15 cellular contexts compared by ENCODE assay signal in genomic region chr15:64138542-64138941, GRCh38. TPM values are rescaled to one million over a fixed set of nuclear protein-coding genes. Genes with fewer than 3 reads are reported as not detected.
A peak's percentile ranks its signal among the peaks of the same experiment; 100 is the strongest.
DNase-seq lines count a peak whose midpoint lies in the region; ATAC-seq, FAIRE-seq and TF ChIP-seq lines count a peak whose summit lies in the region.
"Had no signal": no experiment of that assay in that cellular context is flagged by ENCODE, and none has a peak within 500 bp of the region (broad histone marks: within the 10 kb centered on the region; RNA-seq: fewer than 3 reads in every experiment).

No MANE protein-coding gene starts in this region.

- no TSS peak for BruUV-seq in HepG2 (replicated peaks; lab: Mats Ljungman, UMichigan)

- no peak for ATAC-seq in HepG2
- ATAC-seq in right lobe of liver: no peak
- ATAC-seq in HG02763 (IDR thresholded peaks at IDR 0.05; ENCODE audit: unreplicated experiment): no peak
- ATAC-seq in GM19035 (IDR thresholded peaks at IDR 0.05; ENCODE audit: unreplicated experiment): no peak
- ATAC-seq: GM12878 had no signal

- no peak overlapping the region for H3K9ac ChIP-seq in HepG2 (ENCODE audit: insufficient read depth, low read depth, low read length)

- H3K4me3 ChIP-seq in HepG2 (replicated peaks in 1 of 3; ENCODE audit: insufficient read depth in 1 of 3, low read depth in 2 of 3, low read length in 3 of 3) (no peak overlapping the region), right lobe of liver (no peak overlapping the region), dorsolateral prefrontal cortex (no peak overlapping the region), testis (no peak overlapping the region)
- H3K4me3 ChIP-seq: GM12878 had no signal

- TF ChIP-seq CTCF in HepG2 (CRISPR knock-in tag; IDR thresholded peaks at IDR 0.05) (no peak), right lobe of liver (IDR thresholded peaks at IDR 0.05) (no peak), dorsolateral prefrontal cortex (IDR thresholded peaks at IDR 0.05 in 54 of 56, conservative IDR thresholded peaks at IDR 0.05 in 2 of 56; ENCODE audit: low read depth in 1 of 56, partially characterized antibody in 56 of 56) (no peak), osteocyte (IDR thresholded peaks at IDR 0.05) (no peak), testis (IDR thresholded peaks at IDR 0.05) (no peak)

- no peak overlapping the region for H2AFZ ChIP-seq in HepG2 (ENCODE audit: low read length)

- TF ChIP-seq EP300 in HepG2 (IDR thresholded peaks at IDR 0.05; ENCODE audit: low read depth in 2 of 2, low read length in 2 of 2) (no peak), HepG2 (CRISPR knock-in tag; IDR thresholded peaks at IDR 0.05; ENCODE audit: borderline replicate concordance) (no peak)

- no peaks in the 10 kb centered on the region for H3K4me1 Mint-ChIP-seq in osteocyte (ENCODE audit: unreplicated experiment)
- H3K4me1 Mint-ChIP-seq: CD4-positive, alpha-beta memory T cell had no signal

- H3K27ac Mint-ChIP-seq in osteocyte (ENCODE audit: unreplicated experiment): no peak overlapping the region

- H3K4me3 Mint-ChIP-seq in osteocyte (ENCODE audit: unreplicated experiment): no peak overlapping the region
- H3K4me3 Mint-ChIP-seq: CD4-positive, alpha-beta memory T cell; IgD-negative memory B cell had no signal

- CTCF ChIA-PET in HepG2 (lab: Yijun Ruan, JAX; ENCODE audit: low intra/inter-chr PET ratio, low total read pairs): no interaction called here

- H3K9me3 Mint-ChIP-seq in osteocyte (ENCODE audit: unreplicated experiment): no peaks in the 10 kb centered on the region
- H3K9me3 Mint-ChIP-seq: CD4-positive, alpha-beta memory T cell; IgD-negative memory B cell had no signal

- POLR2A ChIA-PET in HepG2 (lab: Yijun Ruan, JAX): no interaction called here

- WGBS in HepG2 (ENCODE audit: low lambda C conversion rate): 100% methylated on average over 2 of the region's 4 CpGs
- 87% methylated on average over 3 of the region's 4 CpGs for WGBS in right lobe of liver (ENCODE audit: insufficient coverage, low coverage, low lambda C conversion rate, missing lambda C conversion rate)
- 90 to 96% methylated on average over 3 to 4 of the region's 4 CpGs for WGBS in testis, 2 donors

- H3K4me2 ChIP-seq in HepG2 (ENCODE audit: low read depth, low read length): no peak overlapping the region

- H3K27me3 Mint-ChIP-seq in osteocyte (ENCODE audit: unreplicated experiment): no peaks in the 10 kb centered on the region
- H3K27me3 Mint-ChIP-seq: CD4-positive, alpha-beta memory T cell; IgD-negative memory B cell had no signal

- peaks cover 33 to 64% of the 10 kb centered on the region in 2 experiments for H3K36me3 ChIP-seq in HepG2 (replicated peaks in 1 of 2; ENCODE audit: control insufficient read depth in 1 of 2, insufficient read depth in 2 of 2, low read length in 2 of 2)
- H3K36me3 ChIP-seq in right lobe of liver: peaks cover 6 to 75% (median 32%) of the 10 kb centered on the region in 4 donors
- H3K36me3 ChIP-seq in testis (ENCODE audit: low read depth, missing control alignments): no peaks in the 10 kb centered on the region

- H3K4me1 ChIP-seq in HepG2 (ENCODE audit: insufficient read depth, low read length): peaks cover 16% of the 10 kb centered on the region
- H3K4me1 ChIP-seq in right lobe of liver: no peaks in the 10 kb centered on the region
- H3K4me1 ChIP-seq in testis: peaks cover 8% of the 10 kb centered on the region

- TF ChIP-seq POLR2A in HepG2 (IDR thresholded peaks at IDR 0.05; ENCODE audit: insufficient read depth in 1 of 2, low read depth in 2 of 2, low read length in 2 of 2) (no peak), right lobe of liver (IDR thresholded peaks at IDR 0.05) (no peak), testis (IDR thresholded peaks at IDR 0.05) (no peak)

- FAIRE-seq in HepG2 (lab: Jason Lieb, UNC): no peak

- H3K36me3 Mint-ChIP-seq in osteocyte (ENCODE audit: unreplicated experiment): peaks cover 42% of the 10 kb centered on the region
- H3K36me3 Mint-ChIP-seq: IgD-negative memory B cell had no signal

- no peaks in the 10 kb centered on the region for H3K9me3 ChIP-seq in HepG2 (ENCODE audit: low read length)
- no peaks in the 10 kb centered on the region for H3K9me3 ChIP-seq in right lobe of liver
- H3K9me3 ChIP-seq in testis: no peaks in the 10 kb centered on the region
- H3K9me3 ChIP-seq: BE2C had no signal

- no peaks in the 10 kb centered on the region for H4K20me1 ChIP-seq in HepG2 (ENCODE audit: insufficient read depth, low read length)

- in situ Hi-C loops in HepG2 (cut with HindIII; ENCODE audit: extremely low pct_ligation_motif_present, low pct_unique_long_range_greater_than_20kb): no loop called here

- intact Hi-C loops in HepG2 (cut with micrococcal nuclease; ENCODE audit: unreplicated experiment) (no loop called here), right lobe of liver (cut with DNase I) (no loop called here), dorsolateral prefrontal cortex (cut with DNase I) (no loop called here), testis (cut with DNase I; ENCODE audit: low total_unique reads) (no loop called here)

- DNase-seq in HepG2 (ENCODE audit: low spot score): no peak
- DNase-seq in right lobe of liver: no peak
- no peak for DNase-seq in dorsolateral prefrontal cortex
- DNase-seq in osteocyte (ENCODE audit: extremely low spot score, unreplicated experiment): peak; percentile 53
- DNase-seq in testis: peak; percentile 5
- DNase-seq in mucosa of gallbladder (ENCODE audit: low spot score): no peak
- DNase-seq: BE2C; CD4-positive, alpha-beta memory T cell; DMS79; HCEC 1CT had no signal

- no peak overlapping the region for H3K27ac ChIP-seq in HepG2 (ENCODE audit: extremely low read length, insufficient read depth, low read length)
- no peak overlapping the region for H3K27ac ChIP-seq in right lobe of liver
- H3K27ac ChIP-seq in dorsolateral prefrontal cortex: peak overlapping the region in 49 of 59 donors; percentile 12 to 99 (median 81)
- no peak overlapping the region for H3K27ac ChIP-seq in testis
- H3K27ac ChIP-seq: C4-2B had no signal

- TF ChIP-seq RAD21 in HepG2 (CRISPR knock-in tag; IDR thresholded peaks at IDR 0.05): no peak

- no peaks in the 10 kb centered on the region for H3K27me3 ChIP-seq in HepG2 (ENCODE audit: control insufficient read depth in 1 of 2, insufficient read depth in 2 of 2, low read length in 2 of 2)
- H3K27me3 ChIP-seq in right lobe of liver: no peaks in the 10 kb centered on the region
- no peaks in the 10 kb centered on the region for H3K27me3 ChIP-seq in dorsolateral prefrontal cortex
- H3K27me3 ChIP-seq in testis: no peaks in the 10 kb centered on the region
- H3K27me3 ChIP-seq: BE2C had no signal

- no peaks in the 10 kb centered on the region for H3K79me2 ChIP-seq in HepG2 (ENCODE audit: insufficient read depth, low read length)

RNA-seq across cellular contexts. Expression of gene SNX22, which starts 13.0 kb away (rescaled TPM):
- total RNA-seq in HepG2 (2016; rRNA removed; fragmentation: Illumina TruSeq; extraction: Trizol) (3.1 and 5.5 TPM in 2 replicates), right lobe of liver (1 to 10 TPM in 5 of 6 experiments, under 1 TPM in 1; 0.43 to 4.2 (median 1.6) TPM), dorsolateral prefrontal cortex (10 to 100 TPM in 113 of 120 experiments, 1 to 10 TPM in 7; 3.1 to 59.1 (median 19.8) TPM), osteocyte (0.24 and 0.31 TPM in 2 replicates), testis (1 to 10 TPM; 2.0 TPM), mucosa of gallbladder (1.0 TPM)
- total RNA-seq in HepG2 (2016; cell fraction: cytosol; rRNA removed; fragmentation: Illumina TruSeq; extraction: Trizol; ENCODE audit: low read depth): 1.2 TPM in 2 replicates
- total RNA-seq in HepG2 (2016; cell fraction: insoluble cytoplasmic fraction; rRNA removed; fragmentation: Illumina TruSeq; extraction: Trizol): 3.8 and 4.8 TPM in 2 replicates
- 1.7 and 2.0 TPM in 2 replicates for total RNA-seq in HepG2 (2016; cell fraction: membrane; rRNA removed; fragmentation: Illumina TruSeq; extraction: Trizol)
- 5.3 and 5.7 TPM in 2 replicates for total RNA-seq in HepG2 (2016; cell fraction: nucleus; rRNA removed; fragmentation: Illumina TruSeq; extraction: Trizol)
- polyA plus RNA-seq in HepG2 (2011; rRNA removed) (2.3 and 2.4 TPM in 2 replicates), testis (ENCODE audit: insufficient read depth, low read depth, low replicate concordance) (1.9 TPM)
- 1.00 and 1.3 TPM in 2 replicates for polyA plus RNA-seq in HepG2 (2011; cell fraction: cytosol; rRNA removed)
- 10.3 and 12.4 TPM in 2 replicates for polyA plus RNA-seq in HepG2 (2011; cell fraction: nucleus; rRNA removed)
- 2.3 and 2.6 TPM in 2 replicates for polyA plus RNA-seq in HepG2 (2012)
- polyA plus RNA-seq in HepG2 (2016; cell fraction: cytosol; fragmentation: Illumina TruSeq; extraction: Trizol; ENCODE audit: low read depth): 1.4 TPM in 2 replicates
- polyA plus RNA-seq in HepG2 (2016; cell fraction: insoluble cytoplasmic fraction; fragmentation: Illumina TruSeq; extraction: Trizol; ENCODE audit: low read depth): 3.3 and 4.2 TPM in 2 replicates
- 1.9 and 2.2 TPM in 2 replicates for polyA plus RNA-seq in HepG2 (2016; cell fraction: membrane; fragmentation: Illumina TruSeq; extraction: Trizol; ENCODE audit: low read depth)
- 11.9 and 12.0 TPM in 2 replicates for polyA plus RNA-seq in HepG2 (2016; cell fraction: nucleus; fragmentation: Illumina TruSeq; extraction: Trizol; ENCODE audit: insufficient read depth, low read depth)
- polyA minus RNA-seq in HepG2 (2011; rRNA and poly(A)+ RNA removed; ENCODE audit: low replicate concordance): 0.68 and 5.4 TPM in 2 replicates
- 0.40 and 1.1 TPM in 2 replicates for polyA minus RNA-seq in HepG2 (2011; cell fraction: cytosol; rRNA and poly(A)+ RNA removed)
- 7.0 TPM in 2 replicates for polyA minus RNA-seq in HepG2 (2011; cell fraction: nucleus; rRNA and poly(A)+ RNA removed)

RNA-seq across cellular contexts. Expression of gene PPIB, which starts 24.3 kb away (rescaled TPM):
- total RNA-seq in HepG2 (2016; rRNA removed; fragmentation: Illumina TruSeq; extraction: Trizol): 476 and 882 TPM in 2 replicates
- total RNA-seq in HepG2 (2016; cell fraction: cytosol; rRNA removed; fragmentation: Illumina TruSeq; extraction: Trizol; ENCODE audit: low read depth): 310 and 329 TPM in 2 replicates
- 469 and 893 TPM in 2 replicates for total RNA-seq in HepG2 (2016; cell fraction: insoluble cytoplasmic fraction; rRNA removed; fragmentation: Illumina TruSeq; extraction: Trizol)
- 263 and 284 TPM in 2 replicates for total RNA-seq in HepG2 (2016; cell fraction: membrane; rRNA removed; fragmentation: Illumina TruSeq; extraction: Trizol)
- total RNA-seq in HepG2 (2016; cell fraction: nucleus; rRNA removed; fragmentation: Illumina TruSeq; extraction: Trizol): 653 and 716 TPM in 2 replicates
- polyA plus RNA-seq in HepG2 (2011; rRNA removed): 720 and 780 TPM in 2 replicates
- polyA plus RNA-seq in HepG2 (2011; cell fraction: cytosol; rRNA removed): 860 and 980 TPM in 2 replicates
- 242 and 249 TPM in 2 replicates for polyA plus RNA-seq in HepG2 (2011; cell fraction: nucleus; rRNA removed)
- 536 and 675 TPM in 2 replicates for polyA plus RNA-seq in HepG2 (2012)
- 356 and 376 TPM in 2 replicates for polyA plus RNA-seq in HepG2 (2016; cell fraction: cytosol; fragmentation: Illumina TruSeq; extraction: Trizol; ENCODE audit: low read depth)
- 548 and 588 TPM in 2 replicates for polyA plus RNA-seq in HepG2 (2016; cell fraction: insoluble cytoplasmic fraction; fragmentation: Illumina TruSeq; extraction: Trizol; ENCODE audit: low read depth)
- 269 and 288 TPM in 2 replicates for polyA plus RNA-seq in HepG2 (2016; cell fraction: membrane; fragmentation: Illumina TruSeq; extraction: Trizol; ENCODE audit: low read depth)
- polyA plus RNA-seq in HepG2 (2016; cell fraction: nucleus; fragmentation: Illumina TruSeq; extraction: Trizol; ENCODE audit: insufficient read depth, low read depth): 1,346 and 1,446 TPM in 2 replicates
- 378 and 425 TPM in 2 replicates for polyA minus RNA-seq in HepG2 (2011; rRNA and poly(A)+ RNA removed; ENCODE audit: low replicate concordance)
- polyA minus RNA-seq in HepG2 (2011; cell fraction: cytosol; rRNA and poly(A)+ RNA removed): 221 and 246 TPM in 2 replicates
- polyA minus RNA-seq in HepG2 (2011; cell fraction: nucleus; rRNA and poly(A)+ RNA removed): 88.7 and 104 TPM in 2 replicates
- total RNA-seq in right lobe of liver: 100 to 1,000 TPM; 276 to 535 (median 474) TPM
- total RNA-seq in dorsolateral prefrontal cortex: 100 to 1,000 TPM in 85 of 120 experiments, 10 to 100 TPM in 35; 75.2 to 173 (median 106) TPM
- total RNA-seq in osteocyte: 698 and 746 TPM in 2 replicates
- 100 to 1,000 TPM; 202 to 302 TPM for total RNA-seq in testis
- 288 TPM for polyA plus RNA-seq in testis (ENCODE audit: insufficient read depth, low read depth, low replicate concordance)
- 481 TPM for total RNA-seq in mucosa of gallbladder

RNA-seq across cellular contexts. Expression of gene SNX1, which starts 42.8 kb away (rescaled TPM):
- total RNA-seq in HepG2 (2016; rRNA removed; fragmentation: Illumina TruSeq; extraction: Trizol) (29.3 and 58.2 TPM in 2 replicates), right lobe of liver (10 to 100 TPM; 40.7 to 71.1 (median 59.8) TPM), dorsolateral prefrontal cortex (100 to 1,000 TPM in 82 of 120 experiments, 10 to 100 TPM in 38; 71.7 to 193 (median 110) TPM), osteocyte (101 and 106 TPM in 2 replicates), testis (10 to 100 TPM; 79.1 to 86.0 TPM), mucosa of gallbladder (123 TPM)
- total RNA-seq in HepG2 (2016; cell fraction: cytosol; rRNA removed; fragmentation: Illumina TruSeq; extraction: Trizol; ENCODE audit: low read depth): 12.4 and 14.5 TPM in 2 replicates
- total RNA-seq in HepG2 (2016; cell fraction: insoluble cytoplasmic fraction; rRNA removed; fragmentation: Illumina TruSeq; extraction: Trizol): 28.7 and 54.5 TPM in 2 replicates
- total RNA-seq in HepG2 (2016; cell fraction: membrane; rRNA removed; fragmentation: Illumina TruSeq; extraction: Trizol): 20.0 and 22.0 TPM in 2 replicates
- total RNA-seq in HepG2 (2016; cell fraction: nucleus; rRNA removed; fragmentation: Illumina TruSeq; extraction: Trizol): 37.1 and 41.6 TPM in 2 replicates
- polyA plus RNA-seq in HepG2 (2011; rRNA removed) (60.1 and 63.5 TPM in 2 replicates), testis (ENCODE audit: insufficient read depth, low read depth, low replicate concordance) (93.1 TPM)
- polyA plus RNA-seq in HepG2 (2011; cell fraction: cytosol; rRNA removed): 48.1 and 49.3 TPM in 2 replicates
- 116 and 118 TPM in 2 replicates for polyA plus RNA-seq in HepG2 (2011; cell fraction: nucleus; rRNA removed)
- polyA plus RNA-seq in HepG2 (2012): 46.7 and 52.1 TPM in 2 replicates
- polyA plus RNA-seq in HepG2 (2016; cell fraction: cytosol; fragmentation: Illumina TruSeq; extraction: Trizol; ENCODE audit: low read depth): 14.2 and 16.4 TPM in 2 replicates
- 117 and 119 TPM in 2 replicates for polyA plus RNA-seq in HepG2 (2016; cell fraction: insoluble cytoplasmic fraction; fragmentation: Illumina TruSeq; extraction: Trizol; ENCODE audit: low read depth)
- polyA plus RNA-seq in HepG2 (2016; cell fraction: membrane; fragmentation: Illumina TruSeq; extraction: Trizol; ENCODE audit: low read depth): 22.7 and 27.4 TPM in 2 replicates
- polyA plus RNA-seq in HepG2 (2016; cell fraction: nucleus; fragmentation: Illumina TruSeq; extraction: Trizol; ENCODE audit: insufficient read depth, low read depth): 118 and 124 TPM in 2 replicates
- polyA minus RNA-seq in HepG2 (2011; rRNA and poly(A)+ RNA removed; ENCODE audit: low replicate concordance): 89.7 and 117 TPM in 2 replicates
- 36.7 and 43.3 TPM in 2 replicates for polyA minus RNA-seq in HepG2 (2011; cell fraction: cytosol; rRNA and poly(A)+ RNA removed)
- 56.4 and 70.6 TPM in 2 replicates for polyA minus RNA-seq in HepG2 (2011; cell fraction: nucleus; rRNA and poly(A)+ RNA removed)

RNA-seq across cellular contexts. Expression of gene CIAO2A, which starts 44.9 kb away (rescaled TPM):
- 100 and 114 TPM in 2 replicates for total RNA-seq in HepG2 (2016; rRNA removed; fragmentation: Illumina TruSeq; extraction: Trizol)
- total RNA-seq in HepG2 (2016; cell fraction: cytosol; rRNA removed; fragmentation: Illumina TruSeq; extraction: Trizol; ENCODE audit: low read depth): 117 and 120 TPM in 2 replicates
- 104 and 128 TPM in 2 replicates for total RNA-seq in HepG2 (2016; cell fraction: insoluble cytoplasmic fraction; rRNA removed; fragmentation: Illumina TruSeq; extraction: Trizol)
- total RNA-seq in HepG2 (2016; cell fraction: membrane; rRNA removed; fragmentation: Illumina TruSeq; extraction: Trizol): 188 and 189 TPM in 2 replicates
- total RNA-seq in HepG2 (2016; cell fraction: nucleus; rRNA removed; fragmentation: Illumina TruSeq; extraction: Trizol): 45.9 and 47.2 TPM in 2 replicates
- 60.7 and 83.0 TPM in 2 replicates for polyA plus RNA-seq in HepG2 (2011; rRNA removed)
- polyA plus RNA-seq in HepG2 (2011; cell fraction: cytosol; rRNA removed): 47.8 and 57.9 TPM in 2 replicates
- polyA plus RNA-seq in HepG2 (2011; cell fraction: nucleus; rRNA removed): 10.1 and 17.2 TPM in 2 replicates
- polyA plus RNA-seq in HepG2 (2012): 66.7 and 86.2 TPM in 2 replicates
- polyA plus RNA-seq in HepG2 (2016; cell fraction: cytosol; fragmentation: Illumina TruSeq; extraction: Trizol; ENCODE audit: low read depth): 136 and 156 TPM in 2 replicates
- 144 and 157 TPM in 2 replicates for polyA plus RNA-seq in HepG2 (2016; cell fraction: insoluble cytoplasmic fraction; fragmentation: Illumina TruSeq; extraction: Trizol; ENCODE audit: low read depth)
- polyA plus RNA-seq in HepG2 (2016; cell fraction: membrane; fragmentation: Illumina TruSeq; extraction: Trizol; ENCODE audit: low read depth): 185 and 196 TPM in 2 replicates
- polyA plus RNA-seq in HepG2 (2016; cell fraction: nucleus; fragmentation: Illumina TruSeq; extraction: Trizol; ENCODE audit: insufficient read depth, low read depth): 78.4 and 88.1 TPM in 2 replicates
- polyA minus RNA-seq in HepG2 (2011; rRNA and poly(A)+ RNA removed; ENCODE audit: low replicate concordance): 5.8 and 12.6 TPM in 2 replicates
- 13.1 and 13.5 TPM in 2 replicates for polyA minus RNA-seq in HepG2 (2011; cell fraction: cytosol; rRNA and poly(A)+ RNA removed)
- 11.3 and 13.7 TPM in 2 replicates for polyA minus RNA-seq in HepG2 (2011; cell fraction: nucleus; rRNA and poly(A)+ RNA removed)
- 100 to 1,000 TPM in 4 of 6 experiments, 10 to 100 TPM in 2; 84.2 to 186 (median 126) TPM for total RNA-seq in right lobe of liver
- total RNA-seq in dorsolateral prefrontal cortex: 10 to 100 TPM; 13.7 to 37.5 (median 22.9) TPM
- total RNA-seq in osteocyte: 32.6 and 33.8 TPM in 2 replicates
- total RNA-seq in testis: 10 to 100 TPM; 36.1 to 36.8 TPM
- 33.7 TPM for polyA plus RNA-seq in testis (ENCODE audit: insufficient read depth, low read depth, low replicate concordance)
- 47.1 TPM for total RNA-seq in mucosa of gallbladder

Comparison
In these comparisons a context has a peak if more than half of its experiments do, and no peak if none do; other contexts are left out.
1. DNase-seq: peak in osteocyte (single experiment) and testis (single experiment); none in HepG2 (single experiment), right lobe of liver (0 of 3), dorsolateral prefrontal cortex (0 of 10) and mucosa of gallbladder (single experiment).
2. H3K27ac ChIP-seq: peak in dorsolateral prefrontal cortex (49 of 59); none in HepG2 (single experiment), right lobe of liver (0 of 3) and testis (0 of 2).